ENCODE assay signal across 8 cellular contexts in the genomic region with DNA sequence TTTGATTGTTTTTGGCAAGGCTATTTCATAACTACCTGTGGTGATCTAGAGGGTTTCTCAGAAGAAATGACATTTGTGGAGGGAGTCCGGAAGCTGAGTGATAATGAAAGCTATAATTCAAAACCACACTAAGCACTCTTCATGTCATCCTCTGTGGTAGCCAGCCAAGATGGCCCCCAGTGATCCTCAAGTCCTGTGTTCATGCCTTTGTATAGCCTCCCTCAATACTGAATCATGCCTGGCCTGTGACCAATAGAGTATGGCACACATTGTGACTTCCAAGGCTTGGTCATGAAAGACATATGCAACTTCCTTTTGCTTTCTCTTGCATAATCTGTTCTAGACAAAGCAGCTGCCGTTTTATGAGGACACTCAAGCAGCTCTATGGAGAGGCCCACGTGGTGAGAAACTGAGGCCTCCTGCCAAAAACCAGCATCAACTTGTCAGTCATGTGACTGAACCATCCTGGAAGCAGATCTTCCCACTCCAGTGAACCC. TPM values are rescaled to one million over a fixed set of nuclear protein-coding genes. Genes with fewer than 3 reads are reported as not detected.
DNase-seq lines count a peak whose midpoint lies in the region; ATAC-seq and TF ChIP-seq lines count a peak whose summit lies in the region.

No MANE protein-coding gene starts in this region.

- no peaks in the 10 kb centered on the region for H3K4me1 ChIP-seq in sigmoid colon

- no peaks in the 10 kb centered on the region for H3K9me3 Mint-ChIP-seq in effector memory CD8-positive, alpha-beta T cell

- peak overlapping the region; percentile 13 to 75 for H3K27ac Mint-ChIP-seq in effector memory CD8-positive, alpha-beta T cell

- TF ChIP-seq POLR2A in sigmoid colon (IDR thresholded peaks at IDR 0.05) = no peak

- H3K4me3 ChIP-seq in sigmoid colon = no peak overlapping the region

- intact Hi-C loops in sigmoid colon (cut with DNase I) = no loop called here

- TF ChIP-seq EP300 in sigmoid colon (IDR thresholded peaks at IDR 0.05) = no peak

- peaks cover 0 to 3% (median 0%) of the 10 kb centered on the region in 4 donors for H3K9me3 ChIP-seq in sigmoid colon

- no peaks in the 10 kb centered on the region for H3K27me3 ChIP-seq in sigmoid colon

- H3K36me3 Mint-ChIP-seq in effector memory CD8-positive, alpha-beta T cell (ENCODE audit: insufficient read depth) = no peaks in the 10 kb centered on the region

- TF ChIP-seq CTCF in sigmoid colon (IDR thresholded peaks at IDR 0.05) = no peak

- 32 to 50% methylated on average over 3 of the region's 3 CpGs for WGBS in sigmoid colon, 2 donors

- H3K27ac ChIP-seq in sigmoid colon = peak overlapping the region in 1 of 4 donors; percentile 34

- ATAC-seq in GM19438 (IDR thresholded peaks at IDR 0.05; ENCODE audit: low read depth, unreplicated experiment) = peak; percentile 97
- ATAC-seq in HG03432 (IDR thresholded peaks at IDR 0.05; ENCODE audit: unreplicated experiment) = peak; percentile 97
- ATAC-seq in effector memory CD8-positive, alpha-beta T cell (replicated peaks) = peak; percentile 98

- H3K36me3 ChIP-seq in sigmoid colon = no peaks in the 10 kb centered on the region

- H3K27me3 Mint-ChIP-seq in effector memory CD8-positive, alpha-beta T cell = peaks cover 0 to 8% of the 10 kb centered on the region in 2 donors

- peak; percentile 87 for DNase-seq in DMS79 (lab: John Stamatoyannopoulos, UW)
- DNase-seq in SHP77 treated with DMSO at 0.1 percent for 48 hours (lab: John Stamatoyannopoulos, UW) = peak; percentile 15
- peak; percentile 8 to 33 (median 21) for DNase-seq in effector memory CD8-positive, alpha-beta T cell
- peak; percentile 77 for DNase-seq in sigmoid colon
- no peak for DNase-seq in cortex of kidney (lab: John Stamatoyannopoulos, UW)
- DNase-seq in kidney glomerular epithelial cell (lab: John Stamatoyannopoulos, UW) = no peak

- peaks cover 6 to 8% of the 10 kb centered on the region in 2 donors for H3K4me1 Mint-ChIP-seq in effector memory CD8-positive, alpha-beta T cell (ENCODE audit: low read depth in 2 of 2)

- peak overlapping the region; percentile 9 to 26 for H3K4me3 Mint-ChIP-seq in effector memory CD8-positive, alpha-beta T cell

RNA-seq across cellular contexts. Expression of gene DNAAF9, which starts 12.8 kb away (rescaled TPM):
- 10 to 100 TPM; 20.3 to 38.5 (median 22.8) TPM for total RNA-seq in sigmoid colon
- 1 to 10 TPM in 2 of 3 donors, under 1 TPM in 1; 0.92 to 3.3 (median 1.2) TPM for polyA plus RNA-seq in sigmoid colon

RNA-seq across cellular contexts. Expression of gene ATRN, which starts 50.6 kb away (rescaled TPM):
- total RNA-seq in sigmoid colon = 10 to 100 TPM; 11.4 to 16.1 (median 13.4) TPM
- polyA plus RNA-seq in sigmoid colon = 1 to 10 TPM; 1.2 to 6.7 (median 1.4) TPM

Comparison
In these comparisons a context has a peak if more than half of its experiments do, and no peak if none do; other contexts are left out.
1. DNase-seq: peak in DMS79 (single experiment), SHP77 treated with DMSO at 0.1 percent for 48 hours (single experiment), effector memory CD8-positive, alpha-beta T cell (3 of 3) and sigmoid colon (single experiment); none in cortex of kidney (single experiment) and kidney glomerular epithelial cell (single experiment).
2. Peak in every context shown above with its lines, with median percentiles within 50 percentile points of each other: ATAC-seq.